17 cellular contexts compared by ENCODE assay signal in the genomic region with DNA sequence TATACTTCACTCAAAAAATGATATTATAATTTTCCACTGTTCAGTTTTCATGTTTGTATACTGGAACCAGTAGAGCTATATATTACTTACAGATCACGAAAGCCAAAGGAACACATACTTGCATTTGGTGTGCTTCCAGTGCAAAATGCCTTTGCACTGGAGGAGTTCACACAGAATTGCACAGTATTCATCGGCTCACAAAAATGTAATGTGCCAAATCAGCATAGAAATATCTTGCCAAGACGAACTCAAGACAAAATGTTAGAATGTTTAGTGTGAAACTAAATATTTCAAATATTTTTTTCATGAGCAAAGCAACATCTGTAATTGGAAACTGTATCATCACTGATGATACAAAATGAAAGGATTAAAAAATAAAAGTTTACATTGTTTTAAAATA.
DNase-seq lines count a peak whose midpoint lies in the region; ATAC-seq and TF ChIP-seq lines count a peak whose summit lies in the region.
"Had no signal": no experiment of that assay in that cellular context is flagged by ENCODE, and none has a peak within 500 bp of the region (broad histone marks: within the 10 kb centered on the region; RNA-seq: fewer than 3 reads in every experiment).

No MANE protein-coding gene starts in this region.

- no peak overlapping the region for H3K9ac ChIP-seq in adipocyte (ENCODE audit: low read length)

- no peak for TF ChIP-seq CTCF in fibroblast of mammary gland (conservative IDR thresholded peaks at IDR 0.05; ENCODE audit: control insufficient read depth, insufficient read depth, low read depth, low read length)

- CTCF ChIA-PET in CD8-positive, alpha-beta memory T cell (lab: Charles Lee) = no interaction called here

- no peaks in the 10 kb centered on the region for H3K9me3 Mint-ChIP-seq in stimulated activated naive B cell treated with anti-CD40 and anti-IgM and Interleukin-4, amounts not matched to agents 10 μg/mL and 1 μg/mL and 100 μg/mL, for 72 hours
- H3K9me3 Mint-ChIP-seq in CD8-positive, alpha-beta memory T cell = peaks cover 0 to 9% (median 6%) of the 10 kb centered on the region in 5 donors
- H3K9me3 Mint-ChIP-seq: CD14-positive monocyte had no signal

- no peaks in the 10 kb centered on the region for H3K36me3 ChIP-seq in adipocyte (ENCODE audit: control insufficient read depth, insufficient read depth, low read length, severe bottlenecking)
- H3K36me3 ChIP-seq in CD8-positive, alpha-beta memory T cell (ENCODE audit: insufficient read depth, low read length) = no peaks in the 10 kb centered on the region

- no peaks in the 10 kb centered on the region for H3K27me3 ChIP-seq in adipocyte (replicated peaks; ENCODE audit: control insufficient read depth, insufficient read depth, low read length)
- no peaks in the 10 kb centered on the region for H3K27me3 ChIP-seq in CD8-positive, alpha-beta memory T cell (ENCODE audit: insufficient read depth, low read length, poor library complexity, severe bottlenecking)

- H3K27me3 Mint-ChIP-seq in stimulated activated naive B cell treated with anti-CD40 and anti-IgM and Interleukin-4, amounts not matched to agents 10 μg/mL and 1 μg/mL and 100 μg/mL, for 72 hours = no peaks in the 10 kb centered on the region
- no peaks in the 10 kb centered on the region for H3K27me3 Mint-ChIP-seq in CD8-positive, alpha-beta memory T cell

- no peak overlapping the region for H3K27ac Mint-ChIP-seq in stimulated activated naive B cell treated with anti-CD40 and anti-IgM and Interleukin-4, amounts not matched to agents 10 μg/mL and 1 μg/mL and 100 μg/mL, for 72 hours
- no peak overlapping the region for H3K27ac Mint-ChIP-seq in CD8-positive, alpha-beta memory T cell
- H3K27ac Mint-ChIP-seq: CD14-positive monocyte had no signal

- H3K4me1 Mint-ChIP-seq in stimulated activated naive B cell treated with anti-CD40 and anti-IgM and Interleukin-4, amounts not matched to agents 10 μg/mL and 1 μg/mL and 100 μg/mL, for 72 hours = no peaks in the 10 kb centered on the region
- H3K4me1 Mint-ChIP-seq in CD8-positive, alpha-beta memory T cell = no peaks in the 10 kb centered on the region
- H3K4me1 Mint-ChIP-seq: CD14-positive monocyte had no signal

- H3K4me3 ChIP-seq in adipocyte (ENCODE audit: low read length) = no peak overlapping the region
- no peak overlapping the region for H3K4me3 ChIP-seq in fibroblast of mammary gland (ENCODE audit: control insufficient read depth, low read depth, low read length)
- H3K4me3 ChIP-seq in skeletal muscle cell (ENCODE audit: low read depth, low read length) = no peak overlapping the region
- no peak overlapping the region for H3K4me3 ChIP-seq in CD8-positive, alpha-beta memory T cell (ENCODE audit: low read length)

- peaks cover 10% of the 10 kb centered on the region for H3K4me1 ChIP-seq in adipocyte (ENCODE audit: control insufficient read depth, insufficient read depth, low read length)
- no peaks in the 10 kb centered on the region for H3K4me1 ChIP-seq in CD8-positive, alpha-beta memory T cell (ENCODE audit: insufficient read depth, low read length)
- H3K4me1 ChIP-seq: Caco-2 had no signal

- no peaks in the 10 kb centered on the region for H3K36me3 Mint-ChIP-seq in stimulated activated naive B cell treated with anti-CD40 and anti-IgM and Interleukin-4, amounts not matched to agents 10 μg/mL and 1 μg/mL and 100 μg/mL, for 72 hours
- no peaks in the 10 kb centered on the region for H3K36me3 Mint-ChIP-seq in CD8-positive, alpha-beta memory T cell
- H3K36me3 Mint-ChIP-seq: CD14-positive monocyte had no signal

- H3K4me3 Mint-ChIP-seq in stimulated activated naive B cell treated with anti-CD40 and anti-IgM and Interleukin-4, amounts not matched to agents 10 μg/mL and 1 μg/mL and 100 μg/mL, for 72 hours = no peak overlapping the region
- no peak overlapping the region for H3K4me3 Mint-ChIP-seq in CD8-positive, alpha-beta memory T cell
- H3K4me3 Mint-ChIP-seq: CD14-positive monocyte had no signal

- ATAC-seq in stimulated activated naive B cell treated with anti-CD40 and anti-IgM and Interleukin-4, amounts not matched to agents 10 μg/mL and 1 μg/mL and 100 μg/mL, for 72 hours (replicated peaks) = no peak
- no peak for ATAC-seq in GM18867 (IDR thresholded peaks at IDR 0.05; ENCODE audit: unreplicated experiment)

- no peaks in the 10 kb centered on the region for H3K9me3 ChIP-seq in adipocyte (ENCODE audit: control insufficient read depth, low read length)
- no peaks in the 10 kb centered on the region for H3K9me3 ChIP-seq in CD8-positive, alpha-beta memory T cell (ENCODE audit: low read length)
- H3K9me3 ChIP-seq: Caco-2 had no signal

- POLR2A ChIA-PET in CD8-positive, alpha-beta memory T cell (lab: Charles Lee) = no interaction called here

- DNase-seq in EH (ENCODE audit: low read depth) = peak; percentile 21
- DNase-seq in adipocyte (ENCODE audit: low read depth) = peak; percentile 52
- DNase-seq in fibroblast of mammary gland (ENCODE audit: low read depth) = peak; percentile 28
- peak; percentile 4 for DNase-seq in skeletal muscle cell (ENCODE audit: low read depth)
- no peak for DNase-seq in NCI-H2227 treated with DMSO at 0.1 percent for 48 hours (lab: John Stamatoyannopoulos, UW)
- no peak for DNase-seq in stimulated activated naive B cell treated with anti-CD40 and anti-IgM and Interleukin-4, amounts not matched to agents 10 μg/mL and 1 μg/mL and 100 μg/mL, for 72 hours
- no peak for DNase-seq in CD8-positive, alpha-beta memory T cell
- DNase-seq: Caco-2, H7, Kasumi-1, NCI-H1105 treated with DMSO at 0.1 percent for 48 hours, NCI-H187 treated with DMSO at 0.1 percent for 48 hours, NCI-H2171 treated with DMSO at 0.1 percent for 48 hours, NCI-H510A treated with DMSO at 0.1 percent for 48 hours, SHP77 treated with DMSO at 0.1 percent for 48 hours had no signal

- no peak overlapping the region for H3K27ac ChIP-seq in CD8-positive, alpha-beta memory T cell (ENCODE audit: low read depth, low read length)

Comparison
In these comparisons a context has a peak if more than half of its experiments do, and no peak if none do; other contexts are left out.
1. DNase-seq: peak in EH (single experiment), adipocyte (single experiment), fibroblast of mammary gland (single experiment) and skeletal muscle cell (single experiment); none in NCI-H2227 treated with DMSO at 0.1 percent for 48 hours (single experiment), stimulated activated naive B cell treated with anti-CD40 and anti-IgM and Interleukin-4, amounts not matched to agents 10 μg/mL and 1 μg/mL and 100 μg/mL, for 72 hours (single experiment) and CD8-positive, alpha-beta memory T cell (0 of 5).